ENCODE assay signal across 25 cellular contexts in genomic region chr9:28396058-28396457, GRCh38.
"Had no signal": no experiment of that assay in that cellular context is flagged by ENCODE, and none has a peak within 500 bp of the region (broad histone marks: within the 10 kb centered on the region; RNA-seq: fewer than 3 reads in every experiment).

No MANE protein-coding gene starts in this region.

- H3K4me3 ChIP-seq: ovary, psoas muscle, right lobe of liver, sigmoid colon, stomach, thoracic aorta, thyroid gland, tibial nerve, upper lobe of left lung, vagina had no signal

- ATAC-seq: natural killer cell treated with Interleukin-12 subunit alpha and Interleukin-12 subunit beta and Interleukin-15 and Interleukin-18, amount 100 ng/mL, for 72 hours; psoas muscle; right cardiac atrium; right lobe of liver; stimulated activated effector memory CD8-positive, alpha-beta T cell treated with anti-CD3 and anti-CD28 coated beads, Interleukin-12 subunit alpha, Interleukin-12 subunit beta, amount 100 ng/mL, for 72 hours; stimulated activated naive B cell treated with anti-CD40 and anti-IgM and Interleukin-4, amounts not matched to agents 10 μg/mL and 1 μg/mL and 100 μg/mL, for 72 hours had no signal

- H3K9me3 ChIP-seq: neutrophil, ovary, psoas muscle, right lobe of liver, sigmoid colon, stomach, thoracic aorta, thyroid gland, tibial nerve, upper lobe of left lung, vagina had no signal

- H3K27me3 ChIP-seq: neutrophil, ovary, right lobe of liver, sigmoid colon, stomach, thyroid gland, tibial nerve, upper lobe of left lung, vagina had no signal

- H3K36me3 ChIP-seq: neutrophil, ovary, right lobe of liver, sigmoid colon, stomach, thoracic aorta, thyroid gland, tibial nerve, upper lobe of left lung, vagina had no signal

- H3K27ac ChIP-seq: neutrophil, ovary, parathyroid adenoma, psoas muscle, right lobe of liver, sigmoid colon, stomach, thoracic aorta, thyroid gland, tibial nerve, upper lobe of left lung, vagina had no signal

- DNase-seq: nephron progenitor cell; nucleus accumbens; ovary; psoas muscle; right cardiac atrium; right lobe of liver; sigmoid colon; small intestine; stimulated activated CD4-positive, alpha-beta T cell treated with anti-CD3 and anti-CD28 coated beads, Interleukin-15, amount 100 ng/mL, for 24 hours; stimulated activated CD4-positive, alpha-beta T cell treated with anti-CD3 and anti-CD28 coated beads, Interleukin-2, amount 100 ng/mL, for 24 hours; stimulated activated CD4-positive, alpha-beta T cell treated with anti-CD3 and anti-CD28 coated beads, Interleukin-2, amount 100 ng/mL, for 48 hours; stimulated activated CD4-positive, alpha-beta T cell treated with anti-CD3 and anti-CD28 coated beads, Interleukin-4, amount 100 ng/mL, for 24 hours; stimulated activated naive B cell treated with anti-CD40 and anti-IgM and Interleukin-4, amounts not matched to agents 10 μg/mL and 1 μg/mL and 100 μg/mL, for 72 hours; stimulated activated naive CD4-positive, alpha-beta T cell treated with Interleukin-2 at 50 U/mL for 16 hours; stomach; thyroid gland; trophoblast cell; upper lobe of left lung had no signal

- H3K4me1 ChIP-seq: parathyroid adenoma, psoas muscle, right lobe of liver, sigmoid colon, stomach, thyroid gland, tibial nerve, upper lobe of left lung, vagina had no signal
